9 cellular contexts compared by ENCODE assay signal in the genomic region with DNA sequence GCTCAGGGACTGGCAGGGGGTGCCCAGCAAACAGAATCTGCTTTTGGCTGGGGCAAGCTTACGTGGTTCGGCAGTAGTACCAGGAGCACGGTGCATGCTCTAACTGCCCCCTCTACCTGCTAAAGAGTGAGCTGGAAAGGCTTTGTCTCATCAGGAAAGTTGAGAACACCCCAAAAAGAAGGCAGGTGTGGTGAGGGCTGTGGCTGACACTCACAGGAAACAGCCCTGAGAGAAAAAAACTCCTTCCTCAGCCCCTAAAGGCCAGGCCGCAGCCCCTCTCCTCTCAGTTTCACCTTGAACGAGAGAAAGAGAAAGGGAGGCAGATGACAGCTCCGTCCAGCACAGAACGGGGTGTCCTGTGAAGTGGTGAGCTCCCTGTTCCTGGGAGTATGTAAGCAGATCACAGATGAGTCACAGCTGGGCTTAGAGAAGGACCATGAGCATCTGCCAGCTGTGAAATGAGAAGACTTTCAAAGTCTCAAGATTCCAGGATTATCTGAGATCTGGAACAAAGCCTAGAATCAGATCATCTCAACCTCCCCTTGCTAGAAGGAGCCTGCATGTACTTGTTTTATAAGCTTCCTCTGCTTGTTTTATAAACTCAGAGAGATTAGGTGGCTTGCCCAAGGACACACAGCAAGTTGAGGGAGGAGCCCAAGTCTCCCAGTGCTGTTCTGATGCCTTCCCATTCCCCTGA. TPM values are rescaled to one million over a fixed set of nuclear protein-coding genes. Genes with fewer than 3 reads are reported as not detected.
DNase-seq lines count a peak whose midpoint lies in the region; ATAC-seq and TF ChIP-seq lines count a peak whose summit lies in the region.
"Had no signal": no experiment of that assay in that cellular context is flagged by ENCODE, and none has a peak within 500 bp of the region (broad histone marks: within the 10 kb centered on the region; RNA-seq: fewer than 3 reads in every experiment).

No MANE protein-coding gene starts in this region.

- peaks cover 0 to 7% of the 10 kb centered on the region in 2 experiments for H3K4me1 ChIP-seq in trophoblast cell (ENCODE audit: control insufficient read depth in 1 of 2, insufficient read depth in 2 of 2, low read length in 2 of 2)
- no peaks in the 10 kb centered on the region for H3K4me1 ChIP-seq in sigmoid colon

- H3K27me3 ChIP-seq in trophoblast cell (ENCODE audit: insufficient read depth, low read length) (peaks cover 3% of the 10 kb centered on the region), sigmoid colon (no peaks in the 10 kb centered on the region)

- peak; percentile 80 for DNase-seq in activated naive CD4-positive, alpha-beta T cell treated with anti-CD3 and anti-CD28 coated beads, Interleukin-2, amount 10 ng/mL, durations not matched to agents 7 days and 5 days
- DNase-seq in trophoblast cell (peak; percentile 25 to 77), 8988T (no peak), sigmoid colon (no peak), cerebellar nuclear complex (lab: John Stamatoyannopoulos, UW) (no peak)

- H3K18ac ChIP-seq in trophoblast cell (ENCODE audit: low read length): no peak overlapping the region

- H2BK5ac ChIP-seq in trophoblast cell (ENCODE audit: low read depth, low read length, poor library complexity): no peak overlapping the region

- no peak overlapping the region for H4K91ac ChIP-seq in trophoblast cell (ENCODE audit: low read depth, low read length)

- H3K4me2 ChIP-seq in trophoblast cell (ENCODE audit: low read length): no peak overlapping the region

- H3K9me3 Mint-ChIP-seq in activated naive CD4-positive, alpha-beta T cell treated with anti-CD3 and anti-CD28 coated beads, Interleukin-2, amount 10 ng/mL, durations not matched to agents 7 days and 5 days: no peaks in the 10 kb centered on the region
- H3K9me3 Mint-ChIP-seq: nephron had no signal

- H2BK120ac ChIP-seq in trophoblast cell (ENCODE audit: insufficient read depth, low read length, poor library complexity): no peak overlapping the region

- H3K79me1 ChIP-seq in trophoblast cell (ENCODE audit: low read length): peaks cover 2% of the 10 kb centered on the region

- ATAC-seq in GM19035 (IDR thresholded peaks at IDR 0.05; ENCODE audit: unreplicated experiment): peak; percentile 31
- ATAC-seq in HG02938 (IDR thresholded peaks at IDR 0.05; ENCODE audit: unreplicated experiment): peak; percentile 31
- no peak for ATAC-seq in GM21360 (IDR thresholded peaks at IDR 0.05; ENCODE audit: unreplicated experiment)

- H3K36me3 Mint-ChIP-seq in activated naive CD4-positive, alpha-beta T cell treated with anti-CD3 and anti-CD28 coated beads, Interleukin-2, amount 10 ng/mL, durations not matched to agents 7 days and 5 days: peaks cover 79% of the 10 kb centered on the region

- intact Hi-C loops in sigmoid colon (cut with DNase I): no loop called here

- no peak overlapping the region for H4K12ac ChIP-seq in trophoblast cell (ENCODE audit: low read depth, low read length)

- no peak overlapping the region for H2AK5ac ChIP-seq in trophoblast cell (ENCODE audit: low read length)

- no peak for TF ChIP-seq CTCF in sigmoid colon (IDR thresholded peaks at IDR 0.05)

- H3K79me2 ChIP-seq in trophoblast cell (ENCODE audit: control insufficient read depth, insufficient read depth, low read length, poor library complexity): peaks cover 1% of the 10 kb centered on the region

- peak overlapping the region; percentile 78 for H3K4me3 Mint-ChIP-seq in activated naive CD4-positive, alpha-beta T cell treated with anti-CD3 and anti-CD28 coated beads, Interleukin-2, amount 10 ng/mL, durations not matched to agents 7 days and 5 days
- H3K4me3 Mint-ChIP-seq: nephron had no signal

- H3K4me3 ChIP-seq in trophoblast cell (ENCODE audit: low read depth, low read length): no peak overlapping the region
- H3K4me3 ChIP-seq in sigmoid colon: no peak overlapping the region

- H3K27ac ChIP-seq in trophoblast cell (ENCODE audit: low read depth, low read length): no peak overlapping the region
- peak overlapping the region in 1 of 4 donors; percentile 30 for H3K27ac ChIP-seq in sigmoid colon

- H3K9ac ChIP-seq in trophoblast cell (ENCODE audit: low read length): no peak overlapping the region

- WGBS in trophoblast cell (ENCODE audit: extremely low coverage, insufficient coverage, insufficient read length): no CpG with 5 or more reads among the region's 7 CpGs
- 47 to 76% methylated on average over 7 of the region's 7 CpGs for WGBS in sigmoid colon, 2 donors

- TF ChIP-seq EP300 in sigmoid colon (IDR thresholded peaks at IDR 0.05): no peak

- H3K36me3 ChIP-seq in trophoblast cell (ENCODE audit: control insufficient read depth in 1 of 2, insufficient read depth in 2 of 2, low read length in 2 of 2) (no peaks in the 10 kb centered on the region), sigmoid colon (no peaks in the 10 kb centered on the region)

- peak overlapping the region; percentile 99 for H3K27ac Mint-ChIP-seq in activated naive CD4-positive, alpha-beta T cell treated with anti-CD3 and anti-CD28 coated beads, Interleukin-2, amount 10 ng/mL, durations not matched to agents 7 days and 5 days
- H3K27ac Mint-ChIP-seq: nephron had no signal

- H3K4ac ChIP-seq in trophoblast cell (ENCODE audit: low read depth, low read length): no peak overlapping the region

- CTCF ChIA-PET in activated naive CD4-positive, alpha-beta T cell treated with anti-CD3 and anti-CD28 coated beads, Interleukin-2, amount 10 ng/mL, durations not matched to agents 7 days and 5 days (lab: Charles Lee): interaction anchor here (0.7 to 7.0 kb wide), 10 partner anchors 8 to 38 kb away, joined by 3 to 78 read pairs (median 4); a partner anchor contains a TSS

- H3K23ac ChIP-seq in trophoblast cell (ENCODE audit: low read length): no peak overlapping the region

- peaks cover 100% of the 10 kb centered on the region for H3K4me1 Mint-ChIP-seq in activated naive CD4-positive, alpha-beta T cell treated with anti-CD3 and anti-CD28 coated beads, Interleukin-2, amount 10 ng/mL, durations not matched to agents 7 days and 5 days

- H3K27me3 Mint-ChIP-seq in activated naive CD4-positive, alpha-beta T cell treated with anti-CD3 and anti-CD28 coated beads, Interleukin-2, amount 10 ng/mL, durations not matched to agents 7 days and 5 days: no peaks in the 10 kb centered on the region

- TF ChIP-seq POLR2A in sigmoid colon (IDR thresholded peaks at IDR 0.05): no peak

- H2BK12ac ChIP-seq in trophoblast cell (ENCODE audit: low read length): no peak overlapping the region

- no peak overlapping the region for H4K8ac ChIP-seq in trophoblast cell (ENCODE audit: low read depth, low read length)

- no peaks in the 10 kb centered on the region for H3K9me3 ChIP-seq in trophoblast cell (ENCODE audit: insufficient read depth, low read depth, low read length)
- H3K9me3 ChIP-seq in sigmoid colon: no peaks in the 10 kb centered on the region

- no peak overlapping the region for H2AFZ ChIP-seq in trophoblast cell (ENCODE audit: insufficient read depth, low read length, poor library complexity)

- H3K14ac ChIP-seq in trophoblast cell (ENCODE audit: low read length): no peak overlapping the region

RNA-seq across cellular contexts. Expression of a gene that starts 13.4 kb away (rescaled TPM):
- 0.30 and 0.33 TPM in 2 replicates for polyA plus RNA-seq in trophoblast cell (2013)
- 10 to 100 TPM; 30.2 to 49.6 (median 42.8) TPM for total RNA-seq in sigmoid colon
- polyA plus RNA-seq in sigmoid colon: 100 to 1,000 TPM in 2 of 3 donors, 10 to 100 TPM in 1; 35.4 to 219 (median 132) TPM

RNA-seq across cellular contexts. Expression of a gene that starts 20.8 kb away (rescaled TPM):
- 0.04 and 0.10 TPM in 2 replicates for polyA plus RNA-seq in trophoblast cell (2013)
- under 1 TPM in 2 of 4 donors, not detected in 2; 0.36 to 0.54 TPM for total RNA-seq in sigmoid colon
- under 1 TPM in 1 of 3 donors, not detected in 2; 0.09 TPM for polyA plus RNA-seq in sigmoid colon

Comparison
In these comparisons a context has a peak if more than half of its experiments do, and no peak if none do; other contexts are left out.
1. DNase-seq: peak in activated naive CD4-positive, alpha-beta T cell treated with anti-CD3 and anti-CD28 coated beads, Interleukin-2, amount 10 ng/mL, durations not matched to agents 7 days and 5 days (single experiment) and trophoblast cell (2 of 2); none in 8988T (single experiment), sigmoid colon (single experiment) and cerebellar nuclear complex (0 of 2).